8 cellular contexts compared by ENCODE assay signal in genomic region chr11:62804310-62805043, GRCh38. TPM values are rescaled to one million over a fixed set of nuclear protein-coding genes. Genes with fewer than 3 reads are reported as not detected.
DNase-seq lines count a peak whose midpoint lies in the region; ATAC-seq and TF ChIP-seq lines count a peak whose summit lies in the region.

No MANE protein-coding gene starts in this region.

- H3K4me3 ChIP-seq in GM08714 (ENCODE audit: low read length) (peak overlapping the region; percentile 94), retinal pigment epithelial cell (ENCODE audit: low read length) (peak overlapping the region; percentile 94)

- peak overlapping the region; percentile 95 for H3K27ac Mint-ChIP-seq in activated CD8-positive, alpha-beta T cell treated with anti-CD3 and anti-CD28 coated beads, Interleukin-2, amount 10 ng/mL, durations not matched to agents 7 days and 5 days
- H3K27ac Mint-ChIP-seq in glutamatergic neuron (ENCODE audit: unreplicated experiment) = peak overlapping the region; percentile 95

- peak; percentile 22 for ATAC-seq in HG03025 (IDR thresholded peaks at IDR 0.05; ENCODE audit: low FRiP score, unreplicated experiment)
- no peak for ATAC-seq in activated CD8-positive, alpha-beta T cell treated with anti-CD3 and anti-CD28 coated beads, Interleukin-2, amount 10 ng/mL, durations not matched to agents 7 days and 5 days
- ATAC-seq in HG03571 (IDR thresholded peaks at IDR 0.05; ENCODE audit: unreplicated experiment) = no peak
- ATAC-seq in GM18868 (IDR thresholded peaks at IDR 0.05; ENCODE audit: unreplicated experiment) = no peak

- H3K4me3 Mint-ChIP-seq in activated CD8-positive, alpha-beta T cell treated with anti-CD3 and anti-CD28 coated beads, Interleukin-2, amount 10 ng/mL, durations not matched to agents 7 days and 5 days = peak overlapping the region; percentile 99
- H3K4me3 Mint-ChIP-seq in glutamatergic neuron (ENCODE audit: unreplicated experiment) = peak overlapping the region; percentile 99

- POLR2A ChIA-PET in activated CD8-positive, alpha-beta T cell treated with anti-CD3 and anti-CD28 coated beads, Interleukin-2, amount 10 ng/mL, durations not matched to agents 7 days and 5 days (lab: Charles Lee) = interaction anchor here (0.5 to 4.8 kb wide), 10 partner anchors 10 to 139 kb away, joined by 3 to 25 read pairs (median 5); partner anchors contain the start of genes C11orf98, CSKMT, SLC3A2 and TMEM179B

- no peak for TF ChIP-seq CTCF in glutamatergic neuron (IDR thresholded peaks at IDR 0.05; ENCODE audit: partially characterized antibody, unreplicated experiment)
- no peak for TF ChIP-seq CTCF in retinal pigment epithelial cell (conservative IDR thresholded peaks at IDR 0.05; ENCODE audit: low read depth, low read length)

- H3K9me3 Mint-ChIP-seq in activated CD8-positive, alpha-beta T cell treated with anti-CD3 and anti-CD28 coated beads, Interleukin-2, amount 10 ng/mL, durations not matched to agents 7 days and 5 days (ENCODE audit: insufficient read depth) = no peaks in the 10 kb centered on the region
- peaks cover 11% of the 10 kb centered on the region for H3K9me3 Mint-ChIP-seq in glutamatergic neuron (ENCODE audit: unreplicated experiment)

- H3K27me3 Mint-ChIP-seq in activated CD8-positive, alpha-beta T cell treated with anti-CD3 and anti-CD28 coated beads, Interleukin-2, amount 10 ng/mL, durations not matched to agents 7 days and 5 days (ENCODE audit: low read depth) = no peaks in the 10 kb centered on the region
- peaks cover 7% of the 10 kb centered on the region for H3K27me3 Mint-ChIP-seq in glutamatergic neuron (ENCODE audit: unreplicated experiment)

- CTCF ChIA-PET in activated CD8-positive, alpha-beta T cell treated with anti-CD3 and anti-CD28 coated beads, Interleukin-2, amount 10 ng/mL, durations not matched to agents 7 days and 5 days (lab: Charles Lee) = interaction anchor here (1.3 to 1.5 kb wide), 2 partner anchors 10 to 19 kb away, joined by 4 to 10 read pairs; no protein-coding TSS in a partner anchor

- peaks cover 37% of the 10 kb centered on the region for H3K4me1 Mint-ChIP-seq in activated CD8-positive, alpha-beta T cell treated with anti-CD3 and anti-CD28 coated beads, Interleukin-2, amount 10 ng/mL, durations not matched to agents 7 days and 5 days (ENCODE audit: low read depth)
- peaks cover 14% of the 10 kb centered on the region for H3K4me1 Mint-ChIP-seq in glutamatergic neuron (ENCODE audit: low read depth, unreplicated experiment)

- DNase-seq in activated CD8-positive, alpha-beta T cell treated with anti-CD3 and anti-CD28 coated beads, Interleukin-2, amount 10 ng/mL, durations not matched to agents 7 days and 5 days = no peak
- DNase-seq in glutamatergic neuron = no peak
- DNase-seq in retinal pigment epithelial cell (ENCODE audit: low read depth) = peak; percentile 12
- DNase-seq in cerebellar cortex (ENCODE audit: low spot score) = no peak

- H3K36me3 Mint-ChIP-seq in activated CD8-positive, alpha-beta T cell treated with anti-CD3 and anti-CD28 coated beads, Interleukin-2, amount 10 ng/mL, durations not matched to agents 7 days and 5 days (ENCODE audit: low read depth) = peaks cover 51% of the 10 kb centered on the region
- no peaks in the 10 kb centered on the region for H3K36me3 Mint-ChIP-seq in glutamatergic neuron (ENCODE audit: unreplicated experiment)

RNA-seq across cellular contexts. Expression of gene NXF1, which starts 0.8 kb away (rescaled TPM):
- 100 to 1,000 TPM; 110 to 111 TPM for total RNA-seq in activated CD8-positive, alpha-beta T cell treated with anti-CD3 and anti-CD28 coated beads, Interleukin-2, amount 10 ng/mL, durations not matched to agents 7 days and 5 days
- 104 TPM for total RNA-seq in glutamatergic neuron (ENCODE audit: unreplicated experiment)

RNA-seq across cellular contexts. Expression of gene TMEM223, which starts 12.7 kb away (rescaled TPM):
- total RNA-seq in activated CD8-positive, alpha-beta T cell treated with anti-CD3 and anti-CD28 coated beads, Interleukin-2, amount 10 ng/mL, durations not matched to agents 7 days and 5 days = 10 to 100 TPM; 20.1 to 20.3 TPM
- total RNA-seq in glutamatergic neuron (ENCODE audit: unreplicated experiment) = 17.4 TPM

RNA-seq across cellular contexts. Expression of gene TMEM179B, which starts 17.3 kb away (rescaled TPM):
- 10 to 100 TPM; 37.3 to 40.8 TPM for total RNA-seq in activated CD8-positive, alpha-beta T cell treated with anti-CD3 and anti-CD28 coated beads, Interleukin-2, amount 10 ng/mL, durations not matched to agents 7 days and 5 days
- 28.2 TPM for total RNA-seq in glutamatergic neuron (ENCODE audit: unreplicated experiment)

RNA-seq across cellular contexts. Expression of gene STX5, which starts 27.4 kb away (rescaled TPM):
- 10 to 100 TPM; 30.4 to 32.7 TPM for total RNA-seq in activated CD8-positive, alpha-beta T cell treated with anti-CD3 and anti-CD28 coated beads, Interleukin-2, amount 10 ng/mL, durations not matched to agents 7 days and 5 days
- total RNA-seq in glutamatergic neuron (ENCODE audit: unreplicated experiment) = 40.7 TPM

RNA-seq across cellular contexts. Expression of gene TEX54, which starts 28.2 kb away (rescaled TPM):
- not detected for total RNA-seq in activated CD8-positive, alpha-beta T cell treated with anti-CD3 and anti-CD28 coated beads, Interleukin-2, amount 10 ng/mL, durations not matched to agents 7 days and 5 days
- total RNA-seq in glutamatergic neuron (ENCODE audit: unreplicated experiment) = 1.0 TPM
